In genomic region chr2:107569496-107569895, GRCh38 we compare ENCODE assay signal across 20 cellular contexts.
DNase-seq lines count a peak whose midpoint lies in the region; ATAC-seq and TF ChIP-seq lines count a peak whose summit lies in the region.
"Had no signal": no experiment of that assay in that cellular context is flagged by ENCODE, and none has a peak within 500 bp of the region (broad histone marks: within the 10 kb centered on the region; RNA-seq: fewer than 3 reads in every experiment).

No MANE protein-coding gene starts in this region.

- H3K27me3 ChIP-seq in endodermal cell (ENCODE audit: control insufficient read depth, insufficient read depth, low read length, poor library complexity, severe bottlenecking) (peaks cover 14% of the 10 kb centered on the region), neural progenitor cell (no peaks in the 10 kb centered on the region)
- H3K27me3 ChIP-seq: BLaER1 had no signal

- H3K27me3 Mint-ChIP-seq in endodermal cell (ENCODE audit: insufficient read depth) (peaks cover 23% of the 10 kb centered on the region), neural progenitor cell (ENCODE audit: insufficient read depth, low read depth) (peaks cover 4% of the 10 kb centered on the region)
- H3K27me3 Mint-ChIP-seq: B cell; CD4-positive, CD25-positive, alpha-beta regulatory T cell had no signal

- in situ Hi-C loops in astrocyte of the cerebellum (cut with HindIII; ENCODE audit: low sequenced_read_pairs), result no loop called here

- H3K9ac ChIP-seq in endodermal cell (ENCODE audit: extremely low read depth, low read length, poor library complexity, severe bottlenecking) (no peak overlapping the region), neural progenitor cell (no peak overlapping the region)
- H3K9ac ChIP-seq: BLaER1 had no signal

- no peaks in the 10 kb centered on the region for H3F3A ChIP-seq in neural progenitor cell (ENCODE audit: low read depth)

- peaks cover 10% of the 10 kb centered on the region for H3K4me1 Mint-ChIP-seq in endodermal cell
- H3K4me1 Mint-ChIP-seq in neural progenitor cell, result peaks cover 20% of the 10 kb centered on the region
- no peaks in the 10 kb centered on the region for H3K4me1 Mint-ChIP-seq in stimulated activated effector memory CD8-positive, alpha-beta T cell treated with anti-CD3 and anti-CD28 coated beads, Interleukin-12 subunit alpha, Interleukin-12 subunit beta, amount 100 ng/mL, for 72 hours
- H3K4me1 Mint-ChIP-seq: B cell; CD4-positive, CD25-positive, alpha-beta regulatory T cell had no signal

- H3K36me3 ChIP-seq in endodermal cell (ENCODE audit: control insufficient read depth, insufficient read depth, low read length) (no peaks in the 10 kb centered on the region), neural progenitor cell (no peaks in the 10 kb centered on the region)
- H3K36me3 ChIP-seq: BLaER1, HAP-1 had no signal

- no peak overlapping the region for H3K4me2 ChIP-seq in neural progenitor cell
- H3K4me2 ChIP-seq: BLaER1 had no signal

- no peaks in the 10 kb centered on the region for H3K79me2 ChIP-seq in neural progenitor cell (ENCODE audit: low read depth)

- H3K9me3 Mint-ChIP-seq in endodermal cell, result peaks cover 16% of the 10 kb centered on the region
- peaks cover 5% of the 10 kb centered on the region for H3K9me3 Mint-ChIP-seq in neural progenitor cell
- peaks cover 7% of the 10 kb centered on the region for H3K9me3 Mint-ChIP-seq in stimulated activated effector memory CD8-positive, alpha-beta T cell treated with anti-CD3 and anti-CD28 coated beads, Interleukin-12 subunit alpha, Interleukin-12 subunit beta, amount 100 ng/mL, for 72 hours
- H3K9me3 Mint-ChIP-seq: CD8-positive, alpha-beta T cell; HFFc6 had no signal

- peak; percentile 26 for ATAC-seq in stimulated activated effector memory CD8-positive, alpha-beta T cell treated with anti-CD3 and anti-CD28 coated beads, Interleukin-12 subunit alpha, Interleukin-12 subunit beta, amount 100 ng/mL, for 72 hours
- ATAC-seq: CD8-positive, alpha-beta T cell had no signal

- H2AFZ ChIP-seq in neural progenitor cell (replicated peaks), result no peak overlapping the region

- DNase-seq in astrocyte of the cerebellum (ENCODE audit: low read depth), result peak; percentile 38
- peak; percentile 61 for DNase-seq in endodermal cell
- peak; percentile 20 for DNase-seq in neural progenitor cell (ENCODE audit: low spot score)
- no peak for DNase-seq in stimulated activated effector memory CD8-positive, alpha-beta T cell treated with anti-CD3 and anti-CD28 coated beads, Interleukin-12 subunit alpha, Interleukin-12 subunit beta, amount 100 ng/mL, for 72 hours (ENCODE audit: low spot score in 2 of 2)
- no peak for DNase-seq in T-helper 1 cell
- DNase-seq in NCI-H2107 treated with DMSO at 0.1 percent for 48 hours (lab: John Stamatoyannopoulos, UW; ENCODE audit: unreplicated experiment), result no peak
- DNase-seq in SKM-1 (lab: John Stamatoyannopoulos, UW; ENCODE audit: unreplicated experiment), result no peak
- no peak for DNase-seq in GM10266 (ENCODE audit: extremely low spot score)
- DNase-seq: Caco-2; CD4-positive, CD25-positive, alpha-beta regulatory T cell; CD8-positive, alpha-beta T cell; DMS53; DMS79 treated with DMSO at 0.1 percent for 48 hours; GF-D8; GOT3; HFFc6 had no signal

- H3K27ac Mint-ChIP-seq in endodermal cell, result no peak overlapping the region
- peak overlapping the region; percentile 79 for H3K27ac Mint-ChIP-seq in neural progenitor cell
- H3K27ac Mint-ChIP-seq in stimulated activated effector memory CD8-positive, alpha-beta T cell treated with anti-CD3 and anti-CD28 coated beads, Interleukin-12 subunit alpha, Interleukin-12 subunit beta, amount 100 ng/mL, for 72 hours, result no peak overlapping the region
- H3K27ac Mint-ChIP-seq: B cell; CD4-positive, CD25-positive, alpha-beta regulatory T cell; CD8-positive, alpha-beta T cell; HFFc6 had no signal

- peak overlapping the region; percentile 50 for H3K27ac ChIP-seq in endodermal cell (ENCODE audit: low read depth, low read length)
- no peak overlapping the region for H3K27ac ChIP-seq in neural progenitor cell
- H3K27ac ChIP-seq: BLaER1, C4-2B had no signal

- H3K9me3 ChIP-seq in endodermal cell (ENCODE audit: control insufficient read depth, low read length) (no peaks in the 10 kb centered on the region), neural progenitor cell (ENCODE audit: low read depth) (no peaks in the 10 kb centered on the region)
- H3K9me3 ChIP-seq: BLaER1, Caco-2, HAP-1 had no signal

- peaks cover 3% of the 10 kb centered on the region for H3K4me1 ChIP-seq in endodermal cell (ENCODE audit: control insufficient read depth, insufficient read depth, low read length)
- peaks cover 4% of the 10 kb centered on the region for H3K4me1 ChIP-seq in neural progenitor cell
- H3K4me1 ChIP-seq: BLaER1, Caco-2, HAP-1 had no signal

- H3K4me3 ChIP-seq in astrocyte of the cerebellum (ENCODE audit: low read depth, low read length) (no peak overlapping the region), endodermal cell (ENCODE audit: low read length) (no peak overlapping the region), neural progenitor cell (no peak overlapping the region)
- H3K4me3 ChIP-seq: BLaER1, HAP-1 had no signal

- WGBS in endodermal cell (ENCODE audit: insufficient coverage in 1 of 2, insufficient read length in 1 of 2), 2 experiments, result 56 to 83% methylated on average over 1 of the region's 1 CpG

- H4K20me1 ChIP-seq in neural progenitor cell (ENCODE audit: low read depth), result no peaks in the 10 kb centered on the region
- H4K20me1 ChIP-seq: BLaER1 had no signal

- H3K36me3 Mint-ChIP-seq in endodermal cell (ENCODE audit: low read depth), result peaks cover 2% of the 10 kb centered on the region
- no peaks in the 10 kb centered on the region for H3K36me3 Mint-ChIP-seq in neural progenitor cell
- no peaks in the 10 kb centered on the region for H3K36me3 Mint-ChIP-seq in stimulated activated effector memory CD8-positive, alpha-beta T cell treated with anti-CD3 and anti-CD28 coated beads, Interleukin-12 subunit alpha, Interleukin-12 subunit beta, amount 100 ng/mL, for 72 hours
- H3K36me3 Mint-ChIP-seq: CD4-positive, CD25-positive, alpha-beta regulatory T cell; CD8-positive, alpha-beta T cell had no signal

- no peak for TF ChIP-seq CTCF in astrocyte of the cerebellum (IDR thresholded peaks at IDR 0.05; ENCODE audit: low read depth, low read length, missing control alignments)
- TF ChIP-seq CTCF in endodermal cell (conservative IDR thresholded peaks at IDR 0.05), result no peak
- no peak for TF ChIP-seq CTCF in neural progenitor cell (IDR thresholded peaks at IDR 0.05)
- no peak for TF ChIP-seq CTCF in GM10266 (IDR thresholded peaks at IDR 0.05; ENCODE audit: control insufficient read depth, insufficient read depth, low read depth, missing control alignments)

- H3K4me3 Mint-ChIP-seq in endodermal cell (no peak overlapping the region), neural progenitor cell (no peak overlapping the region)
- no peak overlapping the region for H3K4me3 Mint-ChIP-seq in stimulated activated effector memory CD8-positive, alpha-beta T cell treated with anti-CD3 and anti-CD28 coated beads, Interleukin-12 subunit alpha, Interleukin-12 subunit beta, amount 100 ng/mL, for 72 hours
- H3K4me3 Mint-ChIP-seq: B cell; CD4-positive, CD25-positive, alpha-beta regulatory T cell; CD8-positive, alpha-beta T cell; HFFc6 had no signal

Comparison
In these comparisons a context has a peak if more than half of its experiments do, and no peak if none do; other contexts are left out.
1. DNase-seq: peak in astrocyte of the cerebellum (single experiment), endodermal cell (single experiment) and neural progenitor cell (single experiment); none in stimulated activated effector memory CD8-positive, alpha-beta T cell treated with anti-CD3 and anti-CD28 coated beads, Interleukin-12 subunit alpha, Interleukin-12 subunit beta, amount 100 ng/mL, for 72 hours (0 of 2), T-helper 1 cell (0 of 5), NCI-H2107 treated with DMSO at 0.1 percent for 48 hours (single experiment), SKM-1 (single experiment) and GM10266 (single experiment).